22 cellular contexts compared by ENCODE assay signal in the genomic region with DNA sequence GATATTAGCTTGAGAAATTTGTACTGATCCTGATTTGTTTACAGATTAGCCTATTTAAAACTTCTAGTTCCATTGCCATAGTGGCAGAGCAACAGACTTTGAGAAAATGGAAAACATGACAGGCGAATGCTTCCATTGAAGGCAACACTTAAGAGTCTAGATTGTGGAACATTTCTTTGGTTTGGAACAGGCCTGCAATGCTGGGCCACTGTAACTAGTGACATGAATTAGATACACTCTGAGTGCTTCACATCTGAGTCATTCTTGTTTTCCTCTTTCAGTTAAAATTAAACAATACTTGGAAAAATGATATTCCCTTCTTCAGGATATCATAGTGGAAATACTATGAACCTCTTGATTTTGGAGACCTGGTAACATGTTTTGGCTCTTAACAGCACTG.
DNase-seq lines count a peak whose midpoint lies in the region; ATAC-seq and TF ChIP-seq lines count a peak whose summit lies in the region.
"Had no signal": no experiment of that assay in that cellular context is flagged by ENCODE, and none has a peak within 500 bp of the region (broad histone marks: within the 10 kb centered on the region; RNA-seq: fewer than 3 reads in every experiment).

No MANE protein-coding gene starts in this region.

- H4K5ac ChIP-seq in IMR-90 (ENCODE audit: low read depth, low read length), result no peak overlapping the region

- no peak overlapping the region for H4K91ac ChIP-seq in IMR-90 (ENCODE audit: insufficient read depth, low read depth, low read length)

- no peak overlapping the region for H2BK5ac ChIP-seq in IMR-90 (ENCODE audit: low read depth, low read length, poor library complexity, severe bottlenecking)

- no peak overlapping the region; the same call in 1 of the 2 replicates for H3K4me2 ChIP-seq in IMR-90 (ENCODE audit: low read depth, low read length)
- H3K4me2 ChIP-seq in mammary epithelial cell (ENCODE audit: insufficient read depth, low read depth, low read length), result no peak overlapping the region
- H3K4me2 ChIP-seq: GM23338, PC-9 had no signal

- peak; percentile 17 for DNase-seq in IMR-90
- DNase-seq in dermis blood vessel endothelial cell, result peak; percentile 41
- DNase-seq in lung microvascular endothelial cell (ENCODE audit: low read depth in 2 of 2), result peak; percentile 9 to 45
- DNase-seq in COR-L47 (lab: John Stamatoyannopoulos, UW), result no peak
- DNase-seq in substantia nigra (lab: John Stamatoyannopoulos, UW), result no peak
- DNase-seq in mammary epithelial cell, result no peak
- DNase-seq: activated CD4-positive, alpha-beta T cell treated with anti-CD3 and anti-CD28 coated beads, Interleukin-2, amount 10 ng/mL, durations not matched to agents 7 days and 5 days; activated naive CD8-positive, alpha-beta T cell treated with anti-CD3 and anti-CD28 coated beads for 36 hours; C1 segment of cervical spinal cord; cortex of kidney; KG1; midbrain; NCI-H187; nephron progenitor cell; PC-9; posterior cingulate gyrus; stimulated activated naive CD4-positive, alpha-beta T cell treated with Interleukin-2 at 50 U/mL for 16 hours; trophoblast cell had no signal

- no peak overlapping the region; the same call in 1 of the 2 replicates for H3K56ac ChIP-seq in IMR-90 (ENCODE audit: extremely low read depth, insufficient read depth, low read length)

- in situ Hi-C loops in IMR-90 (cut with MboI; ENCODE audit: low sequenced_read_pairs) (no loop called here), mammary epithelial cell (cut with MboI; ENCODE audit: low sequenced_read_pairs in 2 of 2) (no loop called here)

- H3K4ac ChIP-seq in IMR-90 (ENCODE audit: low read depth, low read length), result no peak overlapping the region

- H3K27ac ChIP-seq in ACC112 (ENCODE audit: low read depth, low read length) (peak overlapping the region; percentile 43), IMR-90 (ENCODE audit: insufficient read depth, low read length) (no peak overlapping the region), substantia nigra (ENCODE audit: low read depth, low read length, poor library complexity, severe bottlenecking) (no peak overlapping the region), mammary epithelial cell (ENCODE audit: insufficient read depth, low read depth, low read length) (no peak overlapping the region)
- H3K27ac ChIP-seq: PC-9 had no signal

- H2AFZ ChIP-seq in ACC112 (ENCODE audit: low read length, unreplicated experiment), result peak overlapping the region; percentile 68
- no peak overlapping the region for H2AFZ ChIP-seq in IMR-90 (replicated peaks; ENCODE audit: low read length, poor library complexity)
- no peak overlapping the region for H2AFZ ChIP-seq in mammary epithelial cell (ENCODE audit: low read depth, low read length)
- H2AFZ ChIP-seq: GM23338, PC-9 had no signal

- TF ChIP-seq RAD21 in IMR-90 (IDR thresholded peaks at IDR 0.05; ENCODE audit: low read length), result no peak

- no peak overlapping the region for H2BK20ac ChIP-seq in IMR-90 (ENCODE audit: low read depth, low read length)

- no peak overlapping the region for H2BK15ac ChIP-seq in IMR-90 (ENCODE audit: low read depth, low read length)

- H3K79me2 ChIP-seq in ACC112 (ENCODE audit: control insufficient read depth, insufficient read depth, low read length, unreplicated experiment) (no peaks in the 10 kb centered on the region), mammary epithelial cell (ENCODE audit: insufficient read depth, low read length) (no peaks in the 10 kb centered on the region)

- WGBS in IMR-90 (ENCODE audit: extremely low coverage in 2 of 2, insufficient read length in 1 of 2), 2 experiments, result 83% methylated on average over 1 of the region's 1 CpG; no CpG with 5 or more reads in 1 of the 2 experiments
- WGBS in mammary epithelial cell (ENCODE audit: low coverage, missing lambda C conversion rate), result 95% methylated on average over 1 of the region's 1 CpG

- TF ChIP-seq POLR2A in IMR-90 (IDR thresholded peaks at IDR 0.05; ENCODE audit: low read depth, low read length), result no peak

- no peak for TF ChIP-seq CTCF in IMR-90 (conservative IDR thresholded peaks at IDR 0.05; ENCODE audit: low read depth, low read length)
- TF ChIP-seq CTCF in mammary epithelial cell (conservative IDR thresholded peaks at IDR 0.05 in 1 of 2, IDR thresholded peaks at IDR 0.05 in 1 of 2; ENCODE audit: extremely low read depth in 1 of 2, insufficient read depth in 1 of 2, low read depth in 1 of 2, low read length in 2 of 2), result no peak

- H3K27me3 ChIP-seq in ACC112 (ENCODE audit: insufficient read depth, low read length) (no peaks in the 10 kb centered on the region), IMR-90 (ENCODE audit: control insufficient read depth, insufficient read depth, low read length) (no peaks in the 10 kb centered on the region), mammary epithelial cell (ENCODE audit: insufficient read depth, low read length) (no peaks in the 10 kb centered on the region)

- H3K4me1 ChIP-seq in ACC112 (ENCODE audit: control insufficient read depth, insufficient read depth, low read length, unreplicated experiment), result peaks cover 18% of the 10 kb centered on the region
- H3K4me1 ChIP-seq in IMR-90 (ENCODE audit: control insufficient read depth, insufficient read depth, low read length), result no peaks in the 10 kb centered on the region
- no peaks in the 10 kb centered on the region for H3K4me1 ChIP-seq in mammary epithelial cell (ENCODE audit: insufficient read depth, low read length)

- H3K9me3 ChIP-seq in IMR-90 (ENCODE audit: control insufficient read depth, insufficient read depth, low read length) (no peaks in the 10 kb centered on the region), mammary epithelial cell (replicated peaks; ENCODE audit: insufficient read depth, low read length) (no peaks in the 10 kb centered on the region)

- H3K36me3 ChIP-seq in ACC112 (ENCODE audit: insufficient read depth, low read length) (no peaks in the 10 kb centered on the region), IMR-90 (ENCODE audit: control insufficient read depth, insufficient read depth, low read length) (no peaks in the 10 kb centered on the region), mammary epithelial cell (ENCODE audit: insufficient read depth, low read length) (no peaks in the 10 kb centered on the region)

- H4K20me1 ChIP-seq in IMR-90 (ENCODE audit: insufficient read depth, low read length) (no peaks in the 10 kb centered on the region), mammary epithelial cell (ENCODE audit: insufficient read depth, low read length) (no peaks in the 10 kb centered on the region)

- H3K9me1 ChIP-seq in IMR-90 (ENCODE audit: insufficient read depth, low read length), result no peaks in the 10 kb centered on the region

- no peak overlapping the region for H3K23ac ChIP-seq in IMR-90 (ENCODE audit: low read depth, low read length)

- no peak overlapping the region for H2AK9ac ChIP-seq in IMR-90 (replicated peaks; ENCODE audit: low read depth, low read length, poor library complexity)

- H3K14ac ChIP-seq in IMR-90 (replicated peaks; ENCODE audit: low read depth, low read length), result no peak overlapping the region

- H3K4me3 ChIP-seq in ACC112 (ENCODE audit: low read depth, low read length), result no peak overlapping the region
- H3K4me3 ChIP-seq in IMR-90 (ENCODE audit: insufficient read depth, low read depth, low read length), result no peak overlapping the region
- H3K4me3 ChIP-seq in mammary epithelial cell (replicated peaks in 1 of 3; ENCODE audit: insufficient read depth in 1 of 3, low read depth in 2 of 3, low read length in 3 of 3), result no peak overlapping the region
- H3K4me3 ChIP-seq: GM23338, PC-9, skin epidermis had no signal

- H3K9ac ChIP-seq in IMR-90 (ENCODE audit: low read depth, low read length), result no peak overlapping the region
- no peak overlapping the region for H3K9ac ChIP-seq in mammary epithelial cell (ENCODE audit: insufficient read depth, low read length)

- H3K79me1 ChIP-seq in IMR-90 (ENCODE audit: low read depth in 1 of 2, low read length in 2 of 2), result no peaks in the 10 kb centered on the region

- H4K8ac ChIP-seq in IMR-90 (ENCODE audit: low read depth in 2 of 2, low read length in 2 of 2), result no peak overlapping the region

- intact Hi-C loops in IMR-90 (cut with micrococcal nuclease) (no loop called here), mammary epithelial cell (cut with micrococcal nuclease) (no loop called here)

- ATAC-seq in IMR-90 (ENCODE audit: low read depth) (peak; percentile 71), GM19463 (IDR thresholded peaks at IDR 0.05; ENCODE audit: unreplicated experiment) (no peak)
- ATAC-seq: GM23338 had no signal

- CTCF ChIA-PET in IMR-90 (lab: Yijun Ruan, JAX), result no interaction called here
- CTCF ChIA-PET in mammary epithelial cell (lab: Charles Lee; ENCODE audit: low non-redundant PET), result no interaction called here

- BruUV-seq in IMR-90 (replicated peaks; lab: Mats Ljungman, UMichigan), result no TSS peak
- BruUV-seq in mammary epithelial cell (replicated peaks; lab: Mats Ljungman, UMichigan), result no TSS peak

- no peak overlapping the region for H2BK120ac ChIP-seq in IMR-90 (ENCODE audit: low read depth, low read length)

- POLR2A ChIA-PET in IMR-90 (lab: Charles Lee; ENCODE audit: unreplicated experiment), result no interaction called here

- H2AK5ac ChIP-seq in IMR-90 (ENCODE audit: low read depth, low read length), result no peak overlapping the region

- H3K18ac ChIP-seq in IMR-90 (ENCODE audit: low read depth, low read length), result no peak overlapping the region

- dilution Hi-C loops in IMR-90 (cut with HindIII; ENCODE audit: low sequenced_read_pairs, unreplicated experiment) (no loop called here), mammary epithelial cell (cut with HindIII; ENCODE audit: low sequenced_read_pairs) (no loop called here)

TF ChIP-seq in IMR-90, 13 proteins besides CTCF, POLR2A, EP300 and RAD21 (continues in another document):
- TF ChIP-seq, protein P1, sequence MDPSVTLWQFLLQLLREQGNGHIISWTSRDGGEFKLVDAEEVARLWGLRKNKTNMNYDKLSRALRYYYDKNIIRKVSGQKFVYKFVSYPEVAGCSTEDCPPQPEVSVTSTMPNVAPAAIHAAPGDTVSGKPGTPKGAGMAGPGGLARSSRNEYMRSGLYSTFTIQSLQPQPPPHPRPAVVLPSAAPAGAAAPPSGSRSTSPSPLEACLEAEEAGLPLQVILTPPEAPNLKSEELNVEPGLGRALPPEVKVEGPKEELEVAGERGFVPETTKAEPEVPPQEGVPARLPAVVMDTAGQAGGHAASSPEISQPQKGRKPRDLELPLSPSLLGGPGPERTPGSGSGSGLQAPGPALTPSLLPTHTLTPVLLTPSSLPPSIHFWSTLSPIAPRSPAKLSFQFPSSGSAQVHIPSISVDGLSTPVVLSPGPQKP (IDR thresholded peaks at IDR 0.05; ENCODE audit: borderline replicate concordance, low read depth, low read length), result no peak
- no peak for TF ChIP-seq MAFK (IDR thresholded peaks at IDR 0.05; ENCODE audit: low read depth, low read length)
- no peak for TF ChIP-seq MAZ (IDR thresholded peaks at IDR 0.05; ENCODE audit: borderline replicate concordance, low read depth, low read length)
- no peak for TF ChIP-seq FOS (IDR thresholded peaks at IDR 0.05; ENCODE audit: low read depth, low read length)
- no peak for TF ChIP-seq NFE2L2 (IDR thresholded peaks at IDR 0.05; ENCODE audit: low read depth, low read length)
- no peak for TF ChIP-seq BHLHE40 (IDR thresholded peaks at IDR 0.05; ENCODE audit: low read depth, low read length)
- TF ChIP-seq RFX5 (IDR thresholded peaks at IDR 0.05; ENCODE audit: low read depth, low read length), result no peak
- no peak for TF ChIP-seq RCOR1 (IDR thresholded peaks at IDR 0.05; ENCODE audit: insufficient replicate concordance, low read length)

Comparison
In these comparisons a context has a peak if more than half of its experiments do, and no peak if none do; other contexts are left out.
1. DNase-seq: peak in IMR-90 (single experiment), dermis blood vessel endothelial cell (single experiment) and lung microvascular endothelial cell (2 of 2); none in COR-L47 (single experiment), substantia nigra (0 of 49) and mammary epithelial cell (single experiment).